In genomic region chr3:112629425-112629824, GRCh38 we compare ENCODE assay signal across 8 cellular contexts. TPM values are rescaled to one million over a fixed set of nuclear protein-coding genes. Genes with fewer than 3 reads are reported as not detected.
DNase-seq lines count a peak whose midpoint lies in the region; ATAC-seq, FAIRE-seq and TF ChIP-seq lines count a peak whose summit lies in the region.

No MANE protein-coding gene starts in this region.

- H3K27me3 ChIP-seq in MG63 (no peaks in the 10 kb centered on the region), K562 (ENCODE audit: control insufficient read depth in 2 of 2, insufficient read depth in 2 of 2, low read length in 2 of 2) (no peaks in the 10 kb centered on the region; a peak in 1 of 5 replicates)

- TF ChIP-seq RAD21 in K562 (CRISPR knock-in tag; conservative IDR thresholded peaks at IDR 0.05 in 1 of 2, IDR thresholded peaks at IDR 0.05 in 1 of 2) = no peak

- H3K9ac ChIP-seq in K562 (ENCODE audit: insufficient read depth in 1 of 2, low read depth in 2 of 2, low read length in 2 of 2) (no peak overlapping the region), kidney (ENCODE audit: low read length in 2 of 2) (no peak overlapping the region)

- H3K4me2 ChIP-seq in K562 (ENCODE audit: insufficient read depth, low read length) = no peak overlapping the region

- in situ Hi-C loops in K562 (cut with MboI) = loop anchor here (25.0 kb wide), 1 partner anchor 633 kb away; no protein-coding TSS in a partner anchor

- TF ChIP-seq CTCF in K562 (IDR thresholded peaks at IDR 0.05 in 2 of 3, conservative IDR thresholded peaks at IDR 0.05 in 1 of 3; ENCODE audit: insufficient read depth in 2 of 3, low read depth in 1 of 3, low read length in 3 of 3) (no peak), kidney (IDR thresholded peaks at IDR 0.05; ENCODE audit: borderline replicate concordance, extremely low read depth, insufficient read depth) (no peak)

- H3K9me3 ChIP-seq in MG63 = no peaks in the 10 kb centered on the region
- no peaks in the 10 kb centered on the region for H3K9me3 ChIP-seq in K562 (replicated peaks; ENCODE audit: control insufficient read depth, insufficient read depth, low read depth, low read length)
- no peaks in the 10 kb centered on the region for H3K9me3 ChIP-seq in kidney (ENCODE audit: control insufficient read depth in 1 of 2, low read length in 2 of 2)

- H2AFZ ChIP-seq in K562 (ENCODE audit: low read depth, low read length) = no peak overlapping the region

- DNase-seq in DMS 273 (lab: John Stamatoyannopoulos, UW; ENCODE audit: unreplicated experiment) (peak; percentile 78), MG63 (peak; percentile 92), K562 (ENCODE audit: extremely low read depth in 1 of 4, low spot score in 3 of 4) (peak in 2 of 4 experiments; percentile 30 to 50), mucosa of gallbladder (ENCODE audit: low spot score) (peak; percentile 52), middle frontal gyrus (ENCODE audit: extremely low spot score, low spot score) (no peak), DMS79 treated with DMSO at 0.1 percent for 48 hours (lab: John Stamatoyannopoulos, UW) (no peak), kidney (no peak)

- no peaks in the 10 kb centered on the region for H4K20me1 ChIP-seq in K562 (replicated peaks; ENCODE audit: control insufficient read depth, insufficient read depth, low read length)

- intact Hi-C loops in K562 (cut with micrococcal nuclease) = no loop called here
- intact Hi-C loops in kidney (cut with DNase I) = no loop called here

- no peaks in the 10 kb centered on the region for H3K9me1 ChIP-seq in K562 (ENCODE audit: control insufficient read depth, insufficient read depth, low read length)

- H3K27ac ChIP-seq in K562 (ENCODE audit: extremely low read depth, low read depth, low read length) (no peak overlapping the region), kidney (ENCODE audit: low read depth in 2 of 2, low read length in 2 of 2) (no peak overlapping the region)

- no TSS peak for BruUV-seq in K562 (replicated peaks; lab: Mats Ljungman, UMichigan)

- no peak for TF ChIP-seq POLR2A in K562 (conservative IDR thresholded peaks at IDR 0.05)

- peaks cover 62% of the 10 kb centered on the region for H3K36me3 ChIP-seq in MG63
- no peaks in the 10 kb centered on the region for H3K36me3 ChIP-seq in K562 (ENCODE audit: control insufficient read depth, insufficient read depth, low read length)
- H3K36me3 ChIP-seq in kidney (ENCODE audit: control insufficient read depth in 1 of 2, insufficient read depth in 2 of 2, low read length in 2 of 2) = no peaks in the 10 kb centered on the region

- peak; percentile 70 for FAIRE-seq in K562 (lab: Jason Lieb, UNC)
- no peak for FAIRE-seq in kidney (lab: Jason Lieb, UNC)

- H3K79me2 ChIP-seq in K562 (ENCODE audit: control insufficient read depth, insufficient read depth, low read length) = no peaks in the 10 kb centered on the region

- H3K4me1 ChIP-seq in K562 (replicated peaks in 1 of 2; ENCODE audit: control insufficient read depth in 2 of 2, insufficient read depth in 2 of 2, low read length in 2 of 2) = no peaks in the 10 kb centered on the region; a peak in 1 of 5 replicates
- H3K4me1 ChIP-seq in kidney (ENCODE audit: control insufficient read depth in 1 of 2, insufficient read depth in 1 of 2, low read depth in 1 of 2, low read length in 2 of 2) = peaks cover 0 to 3% of the 10 kb centered on the region in 2 donors

- 13% methylated on average over 7 of the region's 7 CpGs for WGBS in K562 (ENCODE audit: insufficient coverage, low coverage, missing lambda C conversion rate)

- no peak for TF ChIP-seq EP300 in K562 (IDR thresholded peaks at IDR 0.05; ENCODE audit: low read length)

- ATAC-seq in K562 = peak; percentile 81
- ATAC-seq in GM18498 (IDR thresholded peaks at IDR 0.05; ENCODE audit: unreplicated experiment) = no peak

- POLR2A ChIA-PET in K562 (lab: Yijun Ruan, JAX) = no interaction called here

- CTCF ChIA-PET in K562 (lab: Yijun Ruan, JAX; ENCODE audit: low intra/inter-chr PET ratio) = no interaction called here

- no peak overlapping the region for H3K4me3 ChIP-seq in MG63
- no peak overlapping the region for H3K4me3 ChIP-seq in K562
- no peak overlapping the region for H3K4me3 ChIP-seq in kidney (ENCODE audit: low read length in 2 of 2)

TF ChIP-seq in K562, 482 proteins besides CTCF, POLR2A, EP300 and RAD21 (continues in another document):
- TF ChIP-seq KLF1 (tag; IDR thresholded peaks at IDR 0.05) = no peak
- peak; percentile 80 for TF ChIP-seq FOSL1 (tag; conservative IDR thresholded peaks at IDR 0.05)
- peak; percentile 81 for TF ChIP-seq ATF3 (IDR thresholded peaks at IDR 0.05)
- no peak for TF ChIP-seq ATF3 (CRISPR knock-in tag; conservative IDR thresholded peaks at IDR 0.05)
- TF ChIP-seq ARNT (IDR thresholded peaks at IDR 0.05) = no peak
- no peak for TF ChIP-seq FOXP4 (CRISPR knock-in tag; IDR thresholded peaks at IDR 0.05; ENCODE audit: borderline replicate concordance)
- no peak for TF ChIP-seq BRCA1 (IDR thresholded peaks at IDR 0.05)
- no peak for TF ChIP-seq BRCA1 (CRISPR knock-in tag; IDR thresholded peaks at IDR 0.05)
- TF ChIP-seq MECOM (CRISPR knock-in tag; IDR thresholded peaks at IDR 0.05) = no peak
- no peak for TF ChIP-seq SP1 (CRISPR knock-in tag; IDR thresholded peaks at IDR 0.05)
- no peak for TF ChIP-seq ZC3H4 (CRISPR knock-in tag; IDR thresholded peaks at IDR 0.05; ENCODE audit: borderline replicate concordance)
- no peak for TF ChIP-seq ELF1 (tag; IDR thresholded peaks at IDR 0.05)
- TF ChIP-seq JUND (IDR thresholded peaks at IDR 0.05; ENCODE audit: borderline replicate concordance, low read depth, low read length) = peak; percentile 85
- peak; percentile 85; the same call in 2 of the 3 replicates for TF ChIP-seq JUND (tag; IDR thresholded peaks at IDR 0.05; ENCODE audit: borderline replicate concordance, low read depth, low read length)
- peak; percentile 57; the same call in 1 of the 2 replicates for TF ChIP-seq JUN (IDR thresholded peaks at IDR 0.05; ENCODE audit: borderline replicate concordance, low read depth, low read length)
- no peak for TF ChIP-seq JUN (CRISPR knock-in tag; IDR thresholded peaks at IDR 0.05; ENCODE audit: borderline replicate concordance)
- no peak for TF ChIP-seq SRSF3 (IDR thresholded peaks at IDR 0.05; ENCODE audit: insufficient read depth, low read length)
- no peak for TF ChIP-seq ZNF79 (CRISPR knock-in tag; IDR thresholded peaks at IDR 0.05; ENCODE audit: low read depth)
- no peak for TF ChIP-seq ZNF232 (CRISPR knock-in tag; IDR thresholded peaks at IDR 0.05)
- no peak for TF ChIP-seq ADNP (tag; IDR thresholded peaks at IDR 0.05)
- TF ChIP-seq CHCHD3 (CRISPR knock-in tag; IDR thresholded peaks at IDR 0.05) = no peak

RNA-seq across cellular contexts. Expression of gene CCDC80, which starts 11.5 kb away (rescaled TPM):
- total RNA-seq in MG63 (2014; rRNA removed; shearing (Covaris generic); ENCODE audit: low replicate concordance) = 240 and 268 TPM in 2 replicates
- total RNA-seq in K562 (2011; cell fraction: chromatin; rRNA removed; ENCODE audit: low replicate concordance) = 0.56 TPM in 1 of 2 replicates, not detected in the other
- total RNA-seq in K562 (2011; cell fraction: nucleolus; rRNA removed) = 0.39 TPM in 1 of 2 replicates, not detected in the other
- 0.44 and 0.69 TPM in 2 replicates for total RNA-seq in K562 (2011; cell fraction: nucleoplasm; rRNA removed)
- total RNA-seq in K562 (2014; rRNA removed) (0.59 and 0.61 TPM in 2 replicates), K562 (2014; rRNA removed; fragmentation: Illumina TruSeq; extraction: Trizol) (0.69 and 1.5 TPM in 2 replicates), K562 (2015; rRNA removed; fragmentation: Illumina TruSeq; extraction: Trizol) (1.5 and 1.6 TPM in 2 replicates), K562 (2021) (1.4 and 2.2 TPM in 2 replicates), mucosa of gallbladder (67.8 TPM), kidney (57.5 TPM)
- polyA plus RNA-seq in K562 (2011; rRNA removed) (0.12 and 0.17 TPM in 2 replicates), K562 (2014; fragmentation: Illumina TruSeq; extraction: Trizol) (0.40 and 1.4 TPM in 2 replicates), K562 (2014; fragmentation: Nextera tagmentation; extraction: Ambion mirVana) (1 to 10 TPM in 1 of 2 experiments, under 1 TPM in 1; 0.73 to 2.0 TPM), K562 (2014; rRNA removed) (0.19 and 1.1 TPM in 2 replicates), kidney (ENCODE audit: insufficient read depth, low read depth, low replicate concordance) (12.0 TPM)
- 0.10 TPM in 1 of 2 replicates, not detected in the other for polyA plus RNA-seq in K562 (2011; cell fraction: cytosol; rRNA removed)
- polyA plus RNA-seq in K562 (2011; cell fraction: nucleus; rRNA removed) = 0.20 and 0.48 TPM in 2 replicates
- 2.2 and 5.9 TPM in 2 replicates for polyA plus RNA-seq in K562 (2012)
- 0.25 TPM in 1 of 2 replicates, not detected in the other for polyA minus RNA-seq in K562 (2011; rRNA and poly(A)+ RNA removed)
- polyA minus RNA-seq in K562 (2011; cell fraction: cytosol; rRNA and poly(A)+ RNA removed) = not detected in 2 replicates
- polyA minus RNA-seq in K562 (2011; cell fraction: nucleus; rRNA and poly(A)+ RNA removed) = 0.13 and 0.22 TPM in 2 replicates

Comparison
In these comparisons a context has a peak if more than half of its experiments do, and no peak if none do; other contexts are left out.
1. DNase-seq: peak in DMS 273 (single experiment), MG63 (single experiment) and mucosa of gallbladder (single experiment); none in middle frontal gyrus (single experiment), DMS79 treated with DMSO at 0.1 percent for 48 hours (single experiment) and kidney (single experiment).
2. RNA of gene CCDC80, which starts 11.5 kb away (total RNA-seq): 240 to 268 TPM in MG63, 67.8 TPM in mucosa of gallbladder (single experiment) and 57.5 TPM in kidney (single experiment); 0.39 to 2.2 TPM in K562; every median in the first group is over 10 times any median in the second.